Comparison of ENCODE assay signal across 18 cellular contexts in genomic region chr12:21637985-21638891, GRCh38. TPM values are rescaled to one million over a fixed set of nuclear protein-coding genes. Genes with fewer than 3 reads are reported as not detected.
DNase-seq lines count a peak whose midpoint lies in the region; ATAC-seq and TF ChIP-seq lines count a peak whose summit lies in the region.
"Had no signal": no experiment of that assay in that cellular context is flagged by ENCODE, and none has a peak within 500 bp of the region (broad histone marks: within the 10 kb centered on the region; RNA-seq: fewer than 3 reads in every experiment).

No MANE protein-coding gene starts in this region.

- no peak for TF ChIP-seq CTCF in IMR-90 (conservative IDR thresholded peaks at IDR 0.05; ENCODE audit: low read depth, low read length)
- no peak for TF ChIP-seq CTCF in body of pancreas (IDR thresholded peaks at IDR 0.05)
- TF ChIP-seq CTCF in omental fat pad (IDR thresholded peaks at IDR 0.05): no peak

- no peak overlapping the region for H4K91ac ChIP-seq in IMR-90 (ENCODE audit: insufficient read depth, low read depth, low read length)

- no peak overlapping the region for H2BK20ac ChIP-seq in IMR-90 (ENCODE audit: low read depth, low read length)

- H3K27me3 ChIP-seq in IMR-90 (ENCODE audit: control insufficient read depth, insufficient read depth, low read length) (no peaks in the 10 kb centered on the region), body of pancreas (no peaks in the 10 kb centered on the region)
- H3K27me3 ChIP-seq: esophagus muscularis mucosa, upper lobe of right lung had no signal

- no CpG with 5 or more reads among the region's 1 CpG for WGBS in IMR-90 (ENCODE audit: extremely low coverage in 2 of 2, insufficient read length in 1 of 2), 2 experiments
- 15 to 28% methylated on average over 1 of the region's 1 CpG for WGBS in body of pancreas, 2 donors

- H2AFZ ChIP-seq in IMR-90 (replicated peaks; ENCODE audit: low read length, poor library complexity): no peak overlapping the region

- no peak overlapping the region for H3K9ac ChIP-seq in IMR-90 (ENCODE audit: low read depth, low read length)

- H3K14ac ChIP-seq in IMR-90 (replicated peaks; ENCODE audit: low read depth, low read length): no peak overlapping the region

- no peak for TF ChIP-seq RAD21 in IMR-90 (IDR thresholded peaks at IDR 0.05; ENCODE audit: low read length)

- in situ Hi-C loops in IMR-90 (cut with MboI; ENCODE audit: low sequenced_read_pairs): no loop called here

- H3K79me1 ChIP-seq in IMR-90 (ENCODE audit: low read depth in 1 of 2, low read length in 2 of 2): peaks cover 8 to 11% of the 10 kb centered on the region in 2 experiments

- H3K18ac ChIP-seq in IMR-90 (ENCODE audit: low read depth, low read length): no peak overlapping the region

- H2AK5ac ChIP-seq in IMR-90 (ENCODE audit: low read depth, low read length): no peak overlapping the region

- peaks cover 48% of the 10 kb centered on the region for H3K4me1 Mint-ChIP-seq in activated CD4-positive, alpha-beta T cell treated with anti-CD3 and anti-CD28 coated beads for 36 hours
- H3K4me1 Mint-ChIP-seq in activated CD4-positive, alpha-beta T cell treated with anti-CD3 and anti-CD28 coated beads, Interleukin-2, amount 10 ng/mL, durations not matched to agents 24 days and 14 days: peaks cover 30% of the 10 kb centered on the region

- H3K9me3 ChIP-seq in IMR-90 (ENCODE audit: control insufficient read depth, insufficient read depth, low read length) (no peaks in the 10 kb centered on the region), body of pancreas (no peaks in the 10 kb centered on the region)
- H3K9me3 ChIP-seq: esophagus muscularis mucosa, upper lobe of right lung had no signal

- H4K5ac ChIP-seq in IMR-90 (ENCODE audit: low read depth, low read length): no peak overlapping the region

- no peak for DNase-seq in activated CD4-positive, alpha-beta T cell treated with anti-CD3 and anti-CD28 coated beads for 36 hours
- DNase-seq in activated CD4-positive, alpha-beta T cell treated with anti-CD3 and anti-CD28 coated beads, Interleukin-2, amount 10 ng/mL, durations not matched to agents 24 days and 14 days: no peak
- DNase-seq in IMR-90 (peak; percentile 47), body of pancreas (peak in 1 of 4 donors; percentile 46), omental fat pad (ENCODE audit: low spot score) (no peak), NCI-H524 (lab: John Stamatoyannopoulos, UW) (no peak)
- no peak for DNase-seq in stimulated activated CD4-positive, alpha-beta T cell treated with anti-CD3 and anti-CD28 coated beads, Interleukin-15, amount 100 ng/mL, for 24 hours
- DNase-seq: NCI-H2227 treated with DMSO at 0.1 percent for 48 hours; RPMI8226; stimulated activated CD4-positive, alpha-beta T cell treated with anti-CD3 and anti-CD28 coated beads, Interleukin-12 subunit alpha, Interleukin-12 subunit beta, amount 100 ng/mL, for 4 hours; T1000; upper lobe of right lung had no signal

- dilution Hi-C loops in IMR-90 (cut with HindIII; ENCODE audit: low sequenced_read_pairs, unreplicated experiment): no loop called here

- BruUV-seq in IMR-90 (replicated peaks; lab: Mats Ljungman, UMichigan): no TSS peak

- H2BK15ac ChIP-seq in IMR-90 (ENCODE audit: low read depth, low read length): no peak overlapping the region

- no peak overlapping the region for H3K23ac ChIP-seq in IMR-90 (ENCODE audit: low read depth, low read length)

- no peak overlapping the region for H3K56ac ChIP-seq in IMR-90 (ENCODE audit: extremely low read depth, insufficient read depth, low read length)

- H3K4me3 Mint-ChIP-seq in activated CD4-positive, alpha-beta T cell treated with anti-CD3 and anti-CD28 coated beads for 36 hours: no peak overlapping the region
- no peak overlapping the region for H3K4me3 Mint-ChIP-seq in activated CD4-positive, alpha-beta T cell treated with anti-CD3 and anti-CD28 coated beads, Interleukin-2, amount 10 ng/mL, durations not matched to agents 24 days and 14 days
- H3K4me3 Mint-ChIP-seq: nephron had no signal

- no peaks in the 10 kb centered on the region for H4K20me1 ChIP-seq in IMR-90 (ENCODE audit: insufficient read depth, low read length)

- intact Hi-C loops in activated CD4-positive, alpha-beta T cell treated with anti-CD3 and anti-CD28 coated beads for 36 hours (cut with DNase I, micrococcal nuclease): no loop called here
- intact Hi-C loops in activated CD4-positive, alpha-beta T cell treated with anti-CD3 and anti-CD28 coated beads, Interleukin-2, amount 10 ng/mL, durations not matched to agents 24 days and 14 days (cut with micrococcal nuclease): no loop called here
- intact Hi-C loops in IMR-90 (cut with micrococcal nuclease) (no loop called here), body of pancreas (cut with DNase I) (no loop called here)

- no peak for TF ChIP-seq POLR2A in IMR-90 (IDR thresholded peaks at IDR 0.05; ENCODE audit: low read depth, low read length)
- no peak for TF ChIP-seq POLR2A in body of pancreas (IDR thresholded peaks at IDR 0.05)

- H2AK9ac ChIP-seq in IMR-90 (replicated peaks; ENCODE audit: low read depth, low read length, poor library complexity): no peak overlapping the region

- H3K27ac Mint-ChIP-seq in activated CD4-positive, alpha-beta T cell treated with anti-CD3 and anti-CD28 coated beads for 36 hours: peak overlapping the region; percentile 70
- H3K27ac Mint-ChIP-seq in activated CD4-positive, alpha-beta T cell treated with anti-CD3 and anti-CD28 coated beads, Interleukin-2, amount 10 ng/mL, durations not matched to agents 24 days and 14 days: no peak overlapping the region
- H3K27ac Mint-ChIP-seq: nephron had no signal

- no peaks in the 10 kb centered on the region for H3K9me1 ChIP-seq in IMR-90 (ENCODE audit: insufficient read depth, low read length)

- H3K9me3 Mint-ChIP-seq in activated CD4-positive, alpha-beta T cell treated with anti-CD3 and anti-CD28 coated beads for 36 hours (ENCODE audit: low read depth): no peaks in the 10 kb centered on the region
- H3K9me3 Mint-ChIP-seq in activated CD4-positive, alpha-beta T cell treated with anti-CD3 and anti-CD28 coated beads, Interleukin-2, amount 10 ng/mL, durations not matched to agents 24 days and 14 days: no peaks in the 10 kb centered on the region
- H3K9me3 Mint-ChIP-seq: nephron had no signal

- no peak overlapping the region for H2BK120ac ChIP-seq in IMR-90 (ENCODE audit: low read depth, low read length)

- H3K27ac ChIP-seq in IMR-90 (ENCODE audit: insufficient read depth, low read length): no peak overlapping the region
- peak overlapping the region; percentile 3 to 75 (median 70) for H3K27ac ChIP-seq in body of pancreas
- H3K27ac ChIP-seq: upper lobe of right lung had no signal

- H3K36me3 ChIP-seq in IMR-90 (ENCODE audit: control insufficient read depth, insufficient read depth, low read length): peaks cover 34% of the 10 kb centered on the region
- H3K36me3 ChIP-seq in body of pancreas (replicated peaks in 1 of 2; ENCODE audit: insufficient read depth in 1 of 2, low read depth in 2 of 2): peaks cover 0 to 5% of the 10 kb centered on the region in 2 donors

- H3K4me2 ChIP-seq in IMR-90 (ENCODE audit: low read depth, low read length): no peak overlapping the region

- H3K4me1 ChIP-seq in IMR-90 (ENCODE audit: control insufficient read depth, insufficient read depth, low read length): no peaks in the 10 kb centered on the region; the same call in 1 of the 2 replicates
- peaks cover 62% of the 10 kb centered on the region for H3K4me1 ChIP-seq in body of pancreas

- CTCF ChIA-PET in activated CD4-positive, alpha-beta T cell treated with anti-CD3 and anti-CD28 coated beads for 36 hours (lab: Charles Lee): no interaction called here
- CTCF ChIA-PET in IMR-90 (lab: Yijun Ruan, JAX): interaction anchor here (0.5 kb wide), 1 partner anchor 665 kb away, joined by 8 read pairs; no protein-coding TSS in a partner anchor

- H3K27me3 Mint-ChIP-seq in activated CD4-positive, alpha-beta T cell treated with anti-CD3 and anti-CD28 coated beads for 36 hours: no peaks in the 10 kb centered on the region
- H3K27me3 Mint-ChIP-seq in activated CD4-positive, alpha-beta T cell treated with anti-CD3 and anti-CD28 coated beads, Interleukin-2, amount 10 ng/mL, durations not matched to agents 24 days and 14 days: no peaks in the 10 kb centered on the region

- H3K4me3 ChIP-seq in IMR-90 (ENCODE audit: insufficient read depth, low read depth, low read length) (no peak overlapping the region), body of pancreas (no peak overlapping the region)
- H3K4me3 ChIP-seq: esophagus muscularis mucosa, upper lobe of right lung had no signal

- no peak for ATAC-seq in activated CD4-positive, alpha-beta T cell treated with anti-CD3 and anti-CD28 coated beads for 36 hours
- ATAC-seq in IMR-90 (ENCODE audit: low read depth) (no peak; the same call in 1 of the 2 replicates), body of pancreas (peak; percentile 94), omental fat pad (ENCODE audit: low FRiP score) (peak; percentile 44), HG02884 (IDR thresholded peaks at IDR 0.05; ENCODE audit: unreplicated experiment) (no peak)
- ATAC-seq: upper lobe of right lung had no signal

- no peak overlapping the region for H4K8ac ChIP-seq in IMR-90 (ENCODE audit: low read depth in 2 of 2, low read length in 2 of 2)

- POLR2A ChIA-PET in activated CD4-positive, alpha-beta T cell treated with anti-CD3 and anti-CD28 coated beads for 36 hours (lab: Charles Lee): no interaction called here
- POLR2A ChIA-PET in IMR-90 (lab: Charles Lee; ENCODE audit: unreplicated experiment): no interaction called here

- H3K4ac ChIP-seq in IMR-90 (ENCODE audit: low read depth, low read length): no peak overlapping the region

- H3K36me3 Mint-ChIP-seq in activated CD4-positive, alpha-beta T cell treated with anti-CD3 and anti-CD28 coated beads for 36 hours (ENCODE audit: low read depth): peaks cover 81% of the 10 kb centered on the region
- peaks cover 80% of the 10 kb centered on the region for H3K36me3 Mint-ChIP-seq in activated CD4-positive, alpha-beta T cell treated with anti-CD3 and anti-CD28 coated beads, Interleukin-2, amount 10 ng/mL, durations not matched to agents 24 days and 14 days (ENCODE audit: low read depth)

- peak overlapping the region; percentile 33 for H2BK5ac ChIP-seq in IMR-90 (ENCODE audit: low read depth, low read length, poor library complexity, severe bottlenecking)

RNA-seq across cellular contexts. Expression of gene LDHB, which starts 19.4 kb away (rescaled TPM):
- total RNA-seq in activated CD4-positive, alpha-beta T cell treated with anti-CD3 and anti-CD28 coated beads for 36 hours: 1,000 to 10,000 TPM in 1 of 2 experiments, 100 to 1,000 TPM in 1; 918 to 1,852 TPM
- total RNA-seq in activated CD4-positive, alpha-beta T cell treated with anti-CD3 and anti-CD28 coated beads, Interleukin-2, amount 10 ng/mL, durations not matched to agents 24 days and 14 days: 1,574 and 1,607 TPM in 2 replicates
- total RNA-seq in IMR-90 (2012; rRNA removed) (623 and 997 TPM in 2 replicates), body of pancreas (100 to 1,000 TPM; 121 to 194 TPM), omental fat pad (100 to 1,000 TPM; 259 to 578 (median 539) TPM)
- 508 and 630 TPM in 2 replicates for polyA plus RNA-seq in IMR-90 (2012; rRNA removed)
- polyA plus RNA-seq in IMR-90 (2012; cell fraction: cytosol; rRNA removed): 67.9 and 182 TPM in 2 replicates
- polyA plus RNA-seq in IMR-90 (2012; cell fraction: nucleus; rRNA removed; ENCODE audit: low replicate concordance): 14.8 and 167 TPM in 2 replicates

RNA-seq across cellular contexts. Expression of gene GYS2, which starts 33.6 kb away (rescaled TPM):
- total RNA-seq in activated CD4-positive, alpha-beta T cell treated with anti-CD3 and anti-CD28 coated beads for 36 hours: not detected
- total RNA-seq in activated CD4-positive, alpha-beta T cell treated with anti-CD3 and anti-CD28 coated beads, Interleukin-2, amount 10 ng/mL, durations not matched to agents 24 days and 14 days: 0.17 TPM in 1 of 2 replicates, not detected in the other
- total RNA-seq in IMR-90 (2012; rRNA removed) (not detected in 2 replicates), body of pancreas (not detected), omental fat pad (1 to 10 TPM in 1 of 4 donors, under 1 TPM in 3; 0.13 to 2.0 (median 0.45) TPM)
- polyA plus RNA-seq in IMR-90 (2012; rRNA removed): not detected in 2 replicates
- polyA plus RNA-seq in IMR-90 (2012; cell fraction: cytosol; rRNA removed): not detected in 2 replicates
- not detected in 2 replicates for polyA plus RNA-seq in IMR-90 (2012; cell fraction: nucleus; rRNA removed; ENCODE audit: low replicate concordance)
- total RNA-seq: bronchial epithelial cell, Daoy, esophagus muscularis mucosa, upper lobe of right lung had no signal
- polyA plus RNA-seq: keratinocyte had no signal

Comparison
In these comparisons a context has a peak if more than half of its experiments do, and no peak if none do; other contexts are left out.
1. ATAC-seq: peak in body of pancreas (single experiment) and omental fat pad (single experiment); none in activated CD4-positive, alpha-beta T cell treated with anti-CD3 and anti-CD28 coated beads for 36 hours (single experiment), IMR-90 (single experiment) and HG02884 (single experiment).